In genomic region chr3:46892285-46893145, GRCh38 we compare ENCODE assay signal across 8 cellular contexts. TPM values are rescaled to one million over a fixed set of nuclear protein-coding genes. Genes with fewer than 3 reads are reported as not detected.
A peak's percentile ranks its signal among the peaks of the same experiment; 100 is the strongest.
DNase-seq lines count a peak whose midpoint lies in the region; ATAC-seq and TF ChIP-seq lines count a peak whose summit lies in the region.

No MANE protein-coding gene starts in this region.

- in situ Hi-C loops in G401 (cut with HindIII; ENCODE audit: low sequenced_read_pairs) = no loop called here
- in situ Hi-C loops in gastrocnemius medialis (cut with MboI; ENCODE audit: low sequenced_read_pairs in 4 of 4) = loop anchor here in 3 of 4 donors (5.0 to 10.0 kb wide), 2 partner anchors 178 to 185 kb away; partner anchors contain the start of gene PRSS50 (in 2 of the 3)

- H3K27ac ChIP-seq in 22Rv1 (peak overlapping the region; percentile 75), OCI-LY1 (ENCODE audit: low read depth, low read length, poor library complexity, severe bottlenecking) (no peak overlapping the region), gastrocnemius medialis (peak overlapping the region; percentile 1 to 55 (median 52))

- H3K4me3 Mint-ChIP-seq in chondrocyte (ENCODE audit: unreplicated experiment) = peak overlapping the region; percentile 72
- peak overlapping the region; percentile 48 to 82 (median 79) for H3K4me3 Mint-ChIP-seq in immature natural killer cell

- H3K4me1 Mint-ChIP-seq in chondrocyte (ENCODE audit: low read depth) = peaks cover 25% of the 10 kb centered on the region
- peaks cover 11 to 12% of the 10 kb centered on the region in 2 donors for H3K4me1 Mint-ChIP-seq in immature natural killer cell

- no peak overlapping the region for H2AFZ ChIP-seq in OCI-LY1 (ENCODE audit: low read length)

- H3K27ac Mint-ChIP-seq in chondrocyte (ENCODE audit: unreplicated experiment) = no peak overlapping the region
- H3K27ac Mint-ChIP-seq in immature natural killer cell = no peak overlapping the region

- no peaks in the 10 kb centered on the region for H3K9me2 ChIP-seq in OCI-LY1 (ENCODE audit: low read depth, low read length)

- DNase-seq in G401 (ENCODE audit: low spot score) (peak; percentile 87), chondrocyte (ENCODE audit: low spot score) (peak; percentile 42), immature natural killer cell (peak; percentile 19 to 29 (median 22)), gastrocnemius medialis (peak; percentile 35 to 45), GM20000 (ENCODE audit: low spot score) (no peak)

- H3K4me3 ChIP-seq in OCI-LY1 (ENCODE audit: low read depth, low read length, poor library complexity, severe bottlenecking) = peak overlapping the region; percentile 38
- H3K4me3 ChIP-seq in gastrocnemius medialis = peak overlapping the region; percentile 50 to 57 (median 52)

- H3K27me3 ChIP-seq in OCI-LY1 (ENCODE audit: insufficient read depth, low read length) = peaks cover 2% of the 10 kb centered on the region; the same call in 1 of the 2 replicates
- no peaks in the 10 kb centered on the region for H3K27me3 ChIP-seq in gastrocnemius medialis

- peaks cover 2% of the 10 kb centered on the region for H3K27me3 Mint-ChIP-seq in chondrocyte (ENCODE audit: low read depth)
- peaks cover 8 to 23% (median 11%) of the 10 kb centered on the region in 3 donors for H3K27me3 Mint-ChIP-seq in immature natural killer cell (ENCODE audit: low read depth in 3 of 3)

- H4K20me1 ChIP-seq in OCI-LY1 (ENCODE audit: insufficient read depth, low read length) = no peaks in the 10 kb centered on the region

- no peaks in the 10 kb centered on the region for H3F3A ChIP-seq in OCI-LY1 (ENCODE audit: insufficient read depth, low read length)

- H3K4me1 ChIP-seq in OCI-LY1 (ENCODE audit: insufficient read depth, low read length, severe bottlenecking) (no peaks in the 10 kb centered on the region), gastrocnemius medialis (peaks cover 5 to 10% of the 10 kb centered on the region in 2 donors)

- ATAC-seq in gastrocnemius medialis (peak; percentile 46 to 63), HG02623 (IDR thresholded peaks at IDR 0.05; ENCODE audit: unreplicated experiment) (no peak)

- H3K4me2 ChIP-seq in OCI-LY1 (ENCODE audit: low read length) = peak overlapping the region; percentile 26; the same call in 1 of the 2 replicates

- TF ChIP-seq POLR2A in gastrocnemius medialis (IDR thresholded peaks at IDR 0.05) = no peak

- no peak overlapping the region for H3K9ac ChIP-seq in OCI-LY1 (ENCODE audit: low read length)

- H3K36me3 Mint-ChIP-seq in chondrocyte (ENCODE audit: low read depth) (no peaks in the 10 kb centered on the region), immature natural killer cell (no peaks in the 10 kb centered on the region)

- no peaks in the 10 kb centered on the region for H3K9me3 Mint-ChIP-seq in chondrocyte (ENCODE audit: low read depth)
- no peaks in the 10 kb centered on the region for H3K9me3 Mint-ChIP-seq in immature natural killer cell

- intact Hi-C loops in gastrocnemius medialis (cut with DNase I; ENCODE audit: low total_unique reads) = loop anchor here (5.0 kb wide), 1 partner anchor 45 kb away; no protein-coding TSS in a partner anchor

- H3K36me3 ChIP-seq in OCI-LY1 (ENCODE audit: insufficient read depth, low read length) (no peaks in the 10 kb centered on the region), gastrocnemius medialis (no peaks in the 10 kb centered on the region)

- TF ChIP-seq CTCF in 22Rv1 (IDR thresholded peaks at IDR 0.05) (peak; percentile 54), OCI-LY1 (IDR thresholded peaks at IDR 0.05; ENCODE audit: low read length) (no peak), chondrocyte (IDR thresholded peaks at IDR 0.05) (peak; percentile 4), gastrocnemius medialis (IDR thresholded peaks at IDR 0.05 in 4 of 5, conservative IDR thresholded peaks at IDR 0.05 in 1 of 5) (no peak), GM20000 (IDR thresholded peaks at IDR 0.05; ENCODE audit: extremely low read depth, missing control alignments) (no peak)

- H3K9me3 ChIP-seq in OCI-LY1 (ENCODE audit: low read length) (no peaks in the 10 kb centered on the region), gastrocnemius medialis (no peaks in the 10 kb centered on the region)

- no peaks in the 10 kb centered on the region for H3K79me2 ChIP-seq in OCI-LY1 (ENCODE audit: insufficient read depth, low read length)

RNA-seq across cellular contexts. Expression of gene PTH1R, which starts 15.0 kb away (rescaled TPM):
- 14.8 and 23.6 TPM in 2 replicates for total RNA-seq in G401 (2014; rRNA removed; shearing (Covaris generic))
- total RNA-seq in chondrocyte (2.4 to 6.3 TPM (median 3.1 TPM) in 3 replicates), gastrocnemius medialis (1 to 10 TPM; 2.3 to 7.9 (median 7.3) TPM)
- not detected for polyA plus RNA-seq in immature natural killer cell

RNA-seq across cellular contexts. Expression of gene MYL3, which starts 29.3 kb away (rescaled TPM):
- 5.8 and 7.4 TPM in 2 replicates for total RNA-seq in G401 (2014; rRNA removed; shearing (Covaris generic))
- total RNA-seq in chondrocyte = 0.22 to 0.82 TPM in 2 of 3 replicates, not detected in the other
- polyA plus RNA-seq in immature natural killer cell = not detected
- 100 to 1,000 TPM in 2 of 4 donors, 10 to 100 TPM in 2; 42.5 to 544 (median 281) TPM for total RNA-seq in gastrocnemius medialis

Comparison
In these comparisons a context has a peak if more than half of its experiments do, and no peak if none do; other contexts are left out.
1. CTCF ChIP-seq: peak in 22Rv1 (single experiment) and chondrocyte (single experiment); none in OCI-LY1 (single experiment), gastrocnemius medialis (0 of 5) and GM20000 (single experiment).